ENCODE assay signal across 11 cellular contexts in genomic region chr1:23651069-23651808, GRCh38. TPM values are rescaled to one million over a fixed set of nuclear protein-coding genes. Genes with fewer than 3 reads are reported as not detected.
DNase-seq lines count a peak whose midpoint lies in the region; ATAC-seq, FAIRE-seq and TF ChIP-seq lines count a peak whose summit lies in the region.
"Had no signal": no experiment of that assay in that cellular context is flagged by ENCODE, and none has a peak within 500 bp of the region (broad histone marks: within the 10 kb centered on the region; RNA-seq: fewer than 3 reads in every experiment).

No MANE protein-coding gene starts in this region.

- H3K4me3 ChIP-seq in MG63 (no peak overlapping the region), mucosa of descending colon (no peak overlapping the region)
- H3K4me3 ChIP-seq: esophagus squamous epithelium had no signal

- H3K4me3 Mint-ChIP-seq in osteocyte (ENCODE audit: unreplicated experiment) = no peak overlapping the region
- H3K4me3 Mint-ChIP-seq in activated CD4-positive, alpha-beta memory T cell treated with anti-CD3 and anti-CD28 coated beads for 36 hours = no peak overlapping the region

- H3K27ac ChIP-seq in epithelial cell of prostate = no peak overlapping the region
- H3K27ac ChIP-seq: esophagus squamous epithelium had no signal

- no peaks in the 10 kb centered on the region for H3K9me3 ChIP-seq in MG63
- H3K9me3 ChIP-seq in mucosa of descending colon = no peaks in the 10 kb centered on the region
- H3K9me3 ChIP-seq: esophagus squamous epithelium had no signal

- no peak overlapping the region for H3K27ac Mint-ChIP-seq in osteocyte (ENCODE audit: unreplicated experiment)
- no peak overlapping the region for H3K27ac Mint-ChIP-seq in activated CD4-positive, alpha-beta memory T cell treated with anti-CD3 and anti-CD28 coated beads for 36 hours

- H3K36me3 ChIP-seq in MG63 (no peaks in the 10 kb centered on the region), mucosa of descending colon (ENCODE audit: low read depth) (no peaks in the 10 kb centered on the region)
- H3K36me3 ChIP-seq: esophagus squamous epithelium had no signal

- CTCF ChIA-PET in activated CD4-positive, alpha-beta memory T cell treated with anti-CD3 and anti-CD28 coated beads for 36 hours (lab: Charles Lee) = interaction anchor here (0.6 kb wide), 1 partner anchor 154 kb away, joined by 3 read pairs; no protein-coding TSS in a partner anchor

- no peak for FAIRE-seq in GM12891 (lab: Jason Lieb, UNC)

- TF ChIP-seq CTCF in mucosa of descending colon (IDR thresholded peaks at IDR 0.05) (no peak), osteocyte (IDR thresholded peaks at IDR 0.05) (no peak)

- no peaks in the 10 kb centered on the region for H3K36me3 Mint-ChIP-seq in osteocyte (ENCODE audit: unreplicated experiment)
- H3K36me3 Mint-ChIP-seq in activated CD4-positive, alpha-beta memory T cell treated with anti-CD3 and anti-CD28 coated beads for 36 hours = no peaks in the 10 kb centered on the region

- no peak for TF ChIP-seq POLR2A in GM12891 (IDR thresholded peaks at IDR 0.05; ENCODE audit: low read depth, low read length)

- peaks cover 27% of the 10 kb centered on the region for H3K27me3 Mint-ChIP-seq in osteocyte (ENCODE audit: unreplicated experiment)
- peaks cover 6% of the 10 kb centered on the region for H3K27me3 Mint-ChIP-seq in activated CD4-positive, alpha-beta memory T cell treated with anti-CD3 and anti-CD28 coated beads for 36 hours

- H3K4me1 Mint-ChIP-seq in osteocyte (ENCODE audit: unreplicated experiment) = peaks cover 10% of the 10 kb centered on the region
- no peaks in the 10 kb centered on the region for H3K4me1 Mint-ChIP-seq in activated CD4-positive, alpha-beta memory T cell treated with anti-CD3 and anti-CD28 coated beads for 36 hours (ENCODE audit: low read depth)

- POLR2A ChIA-PET in activated CD4-positive, alpha-beta memory T cell treated with anti-CD3 and anti-CD28 coated beads for 36 hours (lab: Charles Lee) = no interaction called here

- intact Hi-C loops in mucosa of descending colon (cut with DNase I, micrococcal nuclease) = no loop called here
- intact Hi-C loops in activated CD4-positive, alpha-beta memory T cell treated with anti-CD3 and anti-CD28 coated beads for 36 hours (cut with micrococcal nuclease) = loop anchor here (10.0 kb wide), 1 partner anchor 156 kb away; no protein-coding TSS in a partner anchor

- ATAC-seq in mucosa of descending colon = peak; percentile 19

- H3K4me1 ChIP-seq in mucosa of descending colon (ENCODE audit: low read depth) = no peaks in the 10 kb centered on the region

- DNase-seq in AG08396 (ENCODE audit: low spot score) = peak; percentile 36
- peak; percentile 39 for DNase-seq in MG63
- DNase-seq in epithelial cell of prostate (ENCODE audit: low read depth, low spot score) = peak; percentile 49
- DNase-seq in mucosa of descending colon = no peak
- DNase-seq in NCI-H187 treated with DMSO at 0.1 percent for 48 hours (lab: John Stamatoyannopoulos, UW) = no peak
- no peak for DNase-seq in osteocyte (ENCODE audit: extremely low spot score, unreplicated experiment)
- no peak for DNase-seq in GM12891 (ENCODE audit: insufficient read length, low spot score)
- DNase-seq in activated CD4-positive, alpha-beta memory T cell treated with anti-CD3 and anti-CD28 coated beads for 36 hours = no peak
- DNase-seq: activated CD8-positive, alpha-beta memory T cell treated with anti-CD3 and anti-CD28 coated beads, Interleukin-2, amount 50 U/mL, for 48 hours; esophagus squamous epithelium; NCI-H345 had no signal

- H3K27me3 ChIP-seq in MG63 = peaks cover 4% of the 10 kb centered on the region; the same call in 1 of the 2 replicates

- no peaks in the 10 kb centered on the region for H3K9me3 Mint-ChIP-seq in osteocyte (ENCODE audit: unreplicated experiment)
- H3K9me3 Mint-ChIP-seq in activated CD4-positive, alpha-beta memory T cell treated with anti-CD3 and anti-CD28 coated beads for 36 hours = no peaks in the 10 kb centered on the region

TF ChIP-seq in GM12891, 5 proteins besides CTCF, POLR2A, EP300 and RAD21:
- TF ChIP-seq TAF1 (IDR thresholded peaks at IDR 0.05; ENCODE audit: low read depth, low read length) (no peak), SPI1 (IDR thresholded peaks at IDR 0.05; ENCODE audit: low read depth, low read length) (no peak), POLR2AphosphoS5 (IDR thresholded peaks at IDR 0.05; ENCODE audit: low read depth, low read length) (no peak), PAX5 (IDR thresholded peaks at IDR 0.05; ENCODE audit: insufficient read depth, low read length, severe bottlenecking) (no peak), POU2F2 (IDR thresholded peaks at IDR 0.05; ENCODE audit: low read depth, low read length) (no peak)

RNA-seq across cellular contexts. Expression of gene RPL11, which starts 40.4 kb away (rescaled TPM):
- total RNA-seq in MG63 (2014; rRNA removed; shearing (Covaris generic); ENCODE audit: low replicate concordance) = 858 and 903 TPM in 2 replicates
- total RNA-seq in mucosa of descending colon (100 to 1,000 TPM; 729 to 882 (median 820) TPM), osteocyte (823 and 843 TPM in 2 replicates)
- 6,058 TPM for polyA plus RNA-seq in GM12891 (2012; ENCODE audit: low read depth, missing spikeins)
- total RNA-seq in activated CD4-positive, alpha-beta memory T cell treated with anti-CD3 and anti-CD28 coated beads for 36 hours = 1,000 to 10,000 TPM; 1,338 to 1,385 TPM

Comparison
In these comparisons a context has a peak if more than half of its experiments do, and no peak if none do; other contexts are left out.
1. DNase-seq: peak in AG08396 (single experiment), MG63 (single experiment) and epithelial cell of prostate (single experiment); none in mucosa of descending colon (0 of 3), NCI-H187 treated with DMSO at 0.1 percent for 48 hours (single experiment), osteocyte (single experiment), GM12891 (single experiment) and activated CD4-positive, alpha-beta memory T cell treated with anti-CD3 and anti-CD28 coated beads for 36 hours (single experiment).